Comparison of ENCODE assay signal across 8 cellular contexts in the genomic region with DNA sequence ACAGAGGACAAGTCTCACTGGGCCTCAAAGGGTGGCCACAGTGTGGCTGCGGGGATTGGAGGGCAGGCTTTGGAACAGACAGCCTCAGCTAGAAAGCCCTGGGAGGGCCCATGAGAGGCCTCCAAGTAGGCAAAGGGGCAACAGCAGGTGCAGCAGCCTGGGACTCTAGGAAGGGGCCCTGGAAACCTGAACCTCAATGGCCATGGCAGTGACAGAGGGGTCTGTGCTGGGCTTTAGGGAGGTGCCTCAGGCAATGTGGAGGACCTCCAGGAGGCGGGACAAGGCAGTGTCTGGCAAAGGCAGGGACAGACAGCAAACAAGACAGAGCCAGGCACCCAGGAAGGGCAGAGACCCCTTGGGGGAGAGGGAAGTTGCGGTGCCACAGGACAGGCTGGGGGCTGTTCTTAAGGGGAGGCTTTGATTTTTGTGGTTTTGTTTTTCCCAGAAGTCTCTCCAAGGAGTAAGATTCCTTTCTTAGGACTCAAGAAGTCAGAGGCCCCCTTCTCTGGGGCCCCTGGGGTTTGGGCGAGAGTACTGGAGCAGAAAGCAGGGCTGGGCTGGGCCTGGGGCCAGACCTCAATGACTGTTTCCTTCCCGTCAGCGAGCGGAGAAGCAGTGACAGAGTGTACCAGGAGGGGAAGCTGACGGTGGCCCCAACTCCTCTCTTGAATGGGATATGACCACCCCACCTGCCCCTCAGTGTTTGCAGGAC. TPM values are rescaled to one million over a fixed set of nuclear protein-coding genes. Genes with fewer than 3 reads are reported as not detected.
DNase-seq lines count a peak whose midpoint lies in the region; ATAC-seq and TF ChIP-seq lines count a peak whose summit lies in the region.

No MANE protein-coding gene starts in this region.

- no peaks in the 10 kb centered on the region for H3K9me3 Mint-ChIP-seq in activated CD4-positive, alpha-beta T cell treated with anti-CD3 and anti-CD28 coated beads for 36 hours (ENCODE audit: low read depth)

- peak in 1 of 2 donors; percentile 11 for TF ChIP-seq POLR2A in vagina (IDR thresholded peaks at IDR 0.05)

- H3K4me1 Mint-ChIP-seq in activated CD4-positive, alpha-beta T cell treated with anti-CD3 and anti-CD28 coated beads for 36 hours: peaks cover 25% of the 10 kb centered on the region

- peaks cover 0 to 4% of the 10 kb centered on the region in 2 donors for H3K36me3 ChIP-seq in duodenal mucosa (ENCODE audit: control insufficient read depth in 1 of 2, insufficient read depth in 2 of 2, low read length in 2 of 2)
- peaks cover 0 to 8% of the 10 kb centered on the region in 2 donors for H3K36me3 ChIP-seq in muscle layer of duodenum (ENCODE audit: control insufficient read depth in 1 of 2, insufficient read depth in 2 of 2, low read length in 2 of 2)
- no peaks in the 10 kb centered on the region for H3K36me3 ChIP-seq in vagina

- intact Hi-C loops in activated CD4-positive, alpha-beta T cell treated with anti-CD3 and anti-CD28 coated beads for 36 hours (cut with DNase I, micrococcal nuclease): no loop called here
- intact Hi-C loops in vagina (cut with DNase I): no loop called here

- H3K4me3 ChIP-seq in duodenal mucosa (ENCODE audit: low read depth in 1 of 2, low read length in 2 of 2) (no peak overlapping the region), muscle layer of duodenum (ENCODE audit: low read depth in 1 of 2, low read length in 2 of 2) (peak overlapping the region in 1 of 2 donors; percentile 37), vagina (peak overlapping the region; percentile 17 to 24)

- peaks cover 33 to 36% of the 10 kb centered on the region in 2 donors for H3K4me1 ChIP-seq in duodenal mucosa (ENCODE audit: control insufficient read depth in 1 of 2, insufficient read depth in 2 of 2, low read length in 2 of 2)
- peaks cover 9 to 37% of the 10 kb centered on the region in 2 donors for H3K4me1 ChIP-seq in muscle layer of duodenum (ENCODE audit: control insufficient read depth in 1 of 2, insufficient read depth in 2 of 2, low read length in 2 of 2)
- H3K4me1 ChIP-seq in vagina: peaks cover 60% of the 10 kb centered on the region

- no peaks in the 10 kb centered on the region for H3K27me3 ChIP-seq in duodenal mucosa (ENCODE audit: control insufficient read depth in 1 of 2, insufficient read depth in 2 of 2, low read length in 2 of 2)
- H3K27me3 ChIP-seq in muscle layer of duodenum (ENCODE audit: low read depth, low read length): no peaks in the 10 kb centered on the region
- H3K27me3 ChIP-seq in vagina: no peaks in the 10 kb centered on the region

- POLR2A ChIA-PET in activated CD4-positive, alpha-beta T cell treated with anti-CD3 and anti-CD28 coated beads for 36 hours (lab: Charles Lee): interaction anchor here (0.6 kb wide), 1 partner anchor 1587 kb away, joined by 3 read pairs; no protein-coding TSS in a partner anchor

- H3K9ac ChIP-seq in duodenal mucosa (ENCODE audit: low read depth in 1 of 2, low read length in 2 of 2): no peak overlapping the region

- ATAC-seq in activated CD4-positive, alpha-beta T cell treated with anti-CD3 and anti-CD28 coated beads for 36 hours: peak; percentile 81
- ATAC-seq in GM21717 (IDR thresholded peaks at IDR 0.05; ENCODE audit: unreplicated experiment): no peak

- CTCF ChIA-PET in activated CD4-positive, alpha-beta T cell treated with anti-CD3 and anti-CD28 coated beads for 36 hours (lab: Charles Lee): interaction anchor here (0.8 to 1.8 kb wide), 4 partner anchors 9 to 180 kb away, joined by 3 to 8 read pairs (median 6); a partner anchor contains a TSS

- peak; percentile 78 for DNase-seq in activated CD4-positive, alpha-beta T cell treated with anti-CD3 and anti-CD28 coated beads for 36 hours
- DNase-seq in activated CD4-positive, alpha-beta T cell treated with anti-CD3 and anti-CD28 coated beads, Interleukin-2, amount 50 U/mL, for 1 hour: no peak
- DNase-seq in SKM-1 (lab: John Stamatoyannopoulos, UW; ENCODE audit: unreplicated experiment) (peak; percentile 24), vagina (ENCODE audit: extremely low spot score in 2 of 2) (no peak), NCI-H526 (lab: John Stamatoyannopoulos, UW) (no peak)

- no peak for TF ChIP-seq CTCF in vagina (IDR thresholded peaks at IDR 0.05)

- peaks cover 8% of the 10 kb centered on the region for H3K36me3 Mint-ChIP-seq in activated CD4-positive, alpha-beta T cell treated with anti-CD3 and anti-CD28 coated beads for 36 hours (ENCODE audit: low read depth)

- H3K27ac ChIP-seq in duodenal mucosa (ENCODE audit: low read depth, low read length): peak overlapping the region; percentile 46
- peak overlapping the region; percentile 78 for H3K27ac ChIP-seq in muscle layer of duodenum (ENCODE audit: low read length)
- H3K27ac ChIP-seq in vagina: peak overlapping the region; percentile 96

- H3K27me3 Mint-ChIP-seq in activated CD4-positive, alpha-beta T cell treated with anti-CD3 and anti-CD28 coated beads for 36 hours: no peaks in the 10 kb centered on the region

- peak overlapping the region; percentile 93 for H3K27ac Mint-ChIP-seq in activated CD4-positive, alpha-beta T cell treated with anti-CD3 and anti-CD28 coated beads for 36 hours

- H3K4me3 Mint-ChIP-seq in activated CD4-positive, alpha-beta T cell treated with anti-CD3 and anti-CD28 coated beads for 36 hours: peak overlapping the region; percentile 52

- H3K9me3 ChIP-seq in duodenal mucosa (ENCODE audit: control insufficient read depth in 1 of 2, low read length in 2 of 2): no peaks in the 10 kb centered on the region
- no peaks in the 10 kb centered on the region for H3K9me3 ChIP-seq in muscle layer of duodenum (ENCODE audit: control insufficient read depth in 1 of 2, low read length in 2 of 2)
- H3K9me3 ChIP-seq in vagina: no peaks in the 10 kb centered on the region

RNA-seq across cellular contexts. Expression of a gene that starts 9.7 kb away (rescaled TPM):
- 1 to 10 TPM; 6.3 to 7.1 TPM for total RNA-seq in activated CD4-positive, alpha-beta T cell treated with anti-CD3 and anti-CD28 coated beads for 36 hours
- 15.0 TPM for total RNA-seq in vagina

RNA-seq across cellular contexts. Expression of a gene that starts 12.1 kb away (rescaled TPM):
- total RNA-seq in activated CD4-positive, alpha-beta T cell treated with anti-CD3 and anti-CD28 coated beads for 36 hours: 10 to 100 TPM; 72.6 to 75.4 TPM
- 107 TPM for total RNA-seq in vagina

RNA-seq across cellular contexts. Expression of a gene that starts 56.1 kb away (rescaled TPM):
- 1 to 10 TPM; 1.9 to 2.5 TPM for total RNA-seq in activated CD4-positive, alpha-beta T cell treated with anti-CD3 and anti-CD28 coated beads for 36 hours
- 29.0 TPM for total RNA-seq in vagina

Comparison
In these comparisons a context has a peak if more than half of its experiments do, and no peak if none do; other contexts are left out.
1. DNase-seq: peak in activated CD4-positive, alpha-beta T cell treated with anti-CD3 and anti-CD28 coated beads for 36 hours (single experiment) and SKM-1 (single experiment); none in activated CD4-positive, alpha-beta T cell treated with anti-CD3 and anti-CD28 coated beads, Interleukin-2, amount 50 U/mL, for 1 hour (single experiment), vagina (0 of 2) and NCI-H526 (0 of 2).
2. H3K27ac ChIP-seq: peak in every context shown above with its lines; median percentile 96 in vagina; 78 in muscle layer of duodenum; 46 in duodenal mucosa.
3. H3K4me3 ChIP-seq: peak in vagina (2 of 2); none in duodenal mucosa (0 of 2).